23 cellular contexts compared by ENCODE assay signal in genomic region chr5:151388960-151389359, GRCh38. TPM values are rescaled to one million over a fixed set of nuclear protein-coding genes. Genes with fewer than 3 reads are reported as not detected.
"Had no signal": no experiment of that assay in that cellular context is flagged by ENCODE, and none has a peak within 500 bp of the region (broad histone marks: within the 10 kb centered on the region; RNA-seq: fewer than 3 reads in every experiment).

No MANE protein-coding gene starts in this region.

- H3K4me1 ChIP-seq: esophagus squamous epithelium, gastroesophageal sphincter, left lung, lower lobe of right lung, stomach had no signal

- FAIRE-seq: islet of Langerhans, urothelium cell line had no signal

- H3K9me3 ChIP-seq: esophagus squamous epithelium, gastroesophageal sphincter, left lung, lower lobe of right lung, psoas muscle, sigmoid colon, stomach, thoracic aorta had no signal

- H3K4me3 ChIP-seq: esophagus squamous epithelium, gastroesophageal sphincter, hepatocyte, left lung, lower lobe of right lung, psoas muscle, sigmoid colon, skin epidermis, stomach, thoracic aorta had no signal

- H3K27ac ChIP-seq: epithelial cell of prostate, esophagus squamous epithelium, gastroesophageal sphincter, hepatocyte, left lung, lower lobe of right lung, psoas muscle, sigmoid colon, skin epidermis, stomach, thoracic aorta had no signal

- ATAC-seq: gastroesophageal sphincter; left lung; lower lobe of right lung; naive thymus-derived CD4-positive, alpha-beta T cell; psoas muscle had no signal

- H3K27me3 ChIP-seq: hepatocyte, sigmoid colon had no signal

- H3K36me3 ChIP-seq: esophagus squamous epithelium, gastroesophageal sphincter, left lung, lower lobe of right lung, sigmoid colon, stomach, thoracic aorta had no signal

- DNase-seq: cortex of kidney; effector memory CD4-positive, alpha-beta T cell; esophagus squamous epithelium; foreskin fibroblast; glutamatergic neuron; left lung; lower lobe of right lung; mesenchymal stem cell; naive thymus-derived CD4-positive, alpha-beta T cell; nephron progenitor cell; psoas muscle; sigmoid colon; stimulated activated CD4-positive, alpha-beta T cell treated with anti-CD3 and anti-CD28 coated beads, Interleukin-12 subunit alpha, Interleukin-12 subunit beta, amount 100 ng/mL, for 4 hours; stimulated activated naive CD4-positive, alpha-beta T cell; stomach; substantia nigra had no signal

RNA-seq across cellular contexts. Expression of gene SLC36A2, which starts 41.6 kb away (rescaled TPM):
- total RNA-seq: esophagus squamous epithelium; gastroesophageal sphincter; left lung; lower lobe of right lung; naive thymus-derived CD4-positive, alpha-beta T cell; sigmoid colon; stomach; thoracic aorta had no signal
- polyA plus RNA-seq: hepatocyte; naive thymus-derived CD4-positive, alpha-beta T cell; sigmoid colon; stomach had no signal
